In the genomic region with DNA sequence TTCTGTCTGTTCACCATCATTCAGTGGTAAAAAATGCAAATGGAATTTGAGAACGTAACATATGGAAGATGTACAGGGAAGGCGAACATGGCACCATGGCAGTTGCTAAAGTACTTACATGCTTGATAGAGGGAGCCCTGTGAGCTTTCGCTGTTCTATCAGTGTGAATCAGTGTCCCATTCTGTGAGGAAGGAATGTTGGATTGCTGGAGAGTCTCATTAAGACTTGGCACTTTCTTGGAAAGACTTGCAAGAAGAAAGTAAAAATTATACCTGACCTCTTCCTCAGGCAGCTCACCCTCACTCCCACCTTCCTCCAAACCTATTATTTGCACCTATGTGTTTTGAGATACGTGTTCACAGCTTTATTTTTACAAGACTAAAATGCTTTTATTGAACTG, we compare ENCODE assay signal across 33 cellular contexts. TPM values are rescaled to one million over a fixed set of nuclear protein-coding genes. Genes with fewer than 3 reads are reported as not detected.
"Had no signal": no experiment of that assay in that cellular context is flagged by ENCODE, and none has a peak within 500 bp of the region (broad histone marks: within the 10 kb centered on the region; RNA-seq: fewer than 3 reads in every experiment).

No MANE protein-coding gene starts in this region.

- DNase-seq: activated B cell treated with CpG ODN at 0.5 μM for 24 hours; activated CD4-positive, alpha-beta T cell treated with anti-CD3 and anti-CD28 coated beads for 48 hours; activated CD4-positive, alpha-beta T cell treated with anti-CD3 and anti-CD28 coated beads, Interleukin-2, amount 50 U/mL, for 1 hour; activated CD4-positive, alpha-beta T cell treated with anti-CD3 and anti-CD28 coated beads, Interleukin-2, amount 50 U/mL, for 48 hours; activated CD8-positive, alpha-beta memory T cell treated with anti-CD3 and anti-CD28 coated beads for 24 hours; activated CD8-positive, alpha-beta T cell treated with anti-CD3 and anti-CD28 coated beads for 36 hours; activated effector memory CD4-positive, alpha-beta T cell treated with Interleukin-2 at 50 U/mL for 16 hours; activated gamma-delta T cell treated with Interleukin-2 at 50 U/mL for 16 hours; activated naive CD4-positive, alpha-beta T cell treated with anti-CD3 and anti-CD28 coated beads, Interleukin-2, amount 50 U/mL, for 16 hours; activated naive CD4-positive, alpha-beta T cell treated with Interleukin-2 at 50 U/mL for 16 hours; activated T-cell treated with anti-CD3 and anti-CD28 coated beads, Interleukin-2, amount 50 U/mL, for 4 hours; amniotic stem cell; anterior cingulate cortex; brain microvascular endothelial cell; caudate nucleus; cortex of kidney; dermis blood vessel endothelial cell; effector CD4-positive, alpha-beta T cell; effector memory CD8-positive, alpha-beta T cell; esophagus squamous epithelium; foreskin melanocyte; T-helper 1 cell; T-helper 17 cell; T1000; WERI-Rb-1 had no signal

- H3K27ac ChIP-seq: brain microvascular endothelial cell, epithelial cell of prostate, esophagus squamous epithelium, gastroesophageal sphincter, WERI-Rb-1 had no signal

- H3K9me3 ChIP-seq: esophagus squamous epithelium, gastroesophageal sphincter had no signal

- H3K9me3 Mint-ChIP-seq: activated B cell treated with CpG ODN at 0.5 μM for 24 hours; activated CD8-positive, alpha-beta T cell treated with anti-CD3 and anti-CD28 coated beads for 36 hours; activated T-cell treated with anti-CD3 and anti-CD28 coated beads, Interleukin-2, amount 50 U/mL, for 4 hours; activated T-helper 17 cell treated with anti-CD3 and anti-CD28 coated beads, Interleukin-2, amount 50 U/mL, for 72 hours; effector memory CD8-positive, alpha-beta T cell; T-helper 2 cell treated with Interferon-gamma antibody and Interleukin-4, amounts not matched to agents 5 μg/mL and 100 μg/mL, for 36 hours had no signal

- H3K4me3 ChIP-seq: esophagus squamous epithelium, gastroesophageal sphincter had no signal

- H3K27ac Mint-ChIP-seq: activated B cell treated with CpG ODN at 0.5 μM for 24 hours; activated CD8-positive, alpha-beta T cell treated with anti-CD3 and anti-CD28 coated beads for 36 hours; activated naive CD8-positive, alpha-beta T cell; activated T-helper 17 cell treated with anti-CD3 and anti-CD28 coated beads, Interleukin-2, amount 50 U/mL, for 72 hours; effector memory CD8-positive, alpha-beta T cell; T-helper 17 cell; T-helper 2 cell treated with Interferon-gamma antibody and Interleukin-4, amounts not matched to agents 5 μg/mL and 100 μg/mL, for 36 hours had no signal

- H3K27me3 Mint-ChIP-seq: activated B cell treated with CpG ODN at 0.5 μM for 24 hours; activated CD8-positive, alpha-beta T cell treated with anti-CD3 and anti-CD28 coated beads for 36 hours; effector memory CD8-positive, alpha-beta T cell had no signal

- H3K27me3 ChIP-seq: brain microvascular endothelial cell, esophagus squamous epithelium, gastroesophageal sphincter had no signal

- H3K4me3 Mint-ChIP-seq: activated B cell treated with CpG ODN at 0.5 μM for 24 hours; activated CD8-positive, alpha-beta T cell treated with anti-CD3 and anti-CD28 coated beads for 36 hours; activated naive CD8-positive, alpha-beta T cell; activated T-cell treated with anti-CD3 and anti-CD28 coated beads, Interleukin-2, amount 50 U/mL, for 4 hours; activated T-helper 17 cell treated with anti-CD3 and anti-CD28 coated beads, Interleukin-2, amount 50 U/mL, for 72 hours; effector memory CD8-positive, alpha-beta T cell; T-helper 17 cell; T-helper 2 cell treated with Interferon-gamma antibody and Interleukin-4, amounts not matched to agents 5 μg/mL and 100 μg/mL, for 36 hours had no signal

- H3K4me1 Mint-ChIP-seq: activated B cell treated with CpG ODN at 0.5 μM for 24 hours; activated T-helper 17 cell treated with anti-CD3 and anti-CD28 coated beads, Interleukin-2, amount 50 U/mL, for 72 hours; T-helper 17 cell had no signal

- H3K36me3 ChIP-seq: brain microvascular endothelial cell, esophagus squamous epithelium, gastroesophageal sphincter, WERI-Rb-1 had no signal

- H3K4me1 ChIP-seq: esophagus squamous epithelium, gastroesophageal sphincter had no signal

- H3K36me3 Mint-ChIP-seq: activated naive CD8-positive, alpha-beta T cell had no signal

RNA-seq across cellular contexts. Expression of a gene that starts 43.5 kb away (rescaled TPM):
- total RNA-seq: activated B cell treated with CpG ODN at 0.5 μM for 24 hours; activated CD8-positive, alpha-beta T cell treated with anti-CD3 and anti-CD28 coated beads for 36 hours; activated T-helper 17 cell treated with anti-CD3 and anti-CD28 coated beads, Interleukin-2, amount 50 U/mL, for 72 hours; bronchial epithelial cell; endothelial cell of umbilical vein; fibroblast of villous mesenchyme; T-helper 17 cell had no signal
